ENCODE assay signal across 19 cellular contexts in the genomic region with DNA sequence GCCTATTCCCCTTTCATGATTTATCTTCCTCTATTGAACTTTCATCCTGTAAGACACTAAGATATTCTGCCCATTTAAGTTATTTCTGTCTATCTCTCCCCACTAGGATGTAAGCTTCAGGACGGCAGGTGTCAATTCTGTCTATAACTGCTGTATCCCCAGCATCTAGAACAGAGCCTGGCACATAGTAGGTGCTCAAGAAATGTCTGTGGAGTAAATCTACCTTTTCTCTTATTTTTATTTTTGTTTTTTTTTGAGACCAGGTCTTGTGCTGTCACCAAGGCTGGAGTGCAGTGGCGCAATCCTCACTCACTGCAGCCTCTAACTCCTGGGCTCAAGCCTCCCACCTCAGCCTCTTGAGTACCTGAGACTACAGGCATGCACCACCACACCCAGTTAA. TPM values are rescaled to one million over a fixed set of nuclear protein-coding genes. Genes with fewer than 3 reads are reported as not detected.
"Had no signal": no experiment of that assay in that cellular context is flagged by ENCODE, and none has a peak within 500 bp of the region (broad histone marks: within the 10 kb centered on the region; RNA-seq: fewer than 3 reads in every experiment).

No MANE protein-coding gene starts in this region.

- ATAC-seq: left colon, mucosa of descending colon, psoas muscle had no signal

- DNase-seq: activated CD4-positive, alpha-beta T cell treated with anti-CD3 and anti-CD28 coated beads, Interleukin-2, amount 50 U/mL, for 1 hour; activated effector memory CD4-positive, alpha-beta T cell treated with Interleukin-2 at 50 U/mL for 16 hours; dorsolateral prefrontal cortex; glutamatergic neuron; left colon; mucosa of descending colon; nephron progenitor cell; psoas muscle; sigmoid colon; stimulated activated CD4-positive, alpha-beta T cell treated with anti-CD3 and anti-CD28 coated beads, Interleukin-2, amount 100 ng/mL, for 24 hours; stomach; T-helper 1 cell had no signal

- H3K27me3 ChIP-seq: ascending aorta had no signal

- H3K9me3 Mint-ChIP-seq: nephron progenitor cell had no signal

- H3K36me3 ChIP-seq: ascending aorta, esophagus muscularis mucosa, sigmoid colon, stomach, thoracic aorta had no signal

- H3K27ac ChIP-seq: ascending aorta, dorsolateral prefrontal cortex, esophagus muscularis mucosa, psoas muscle, sigmoid colon, stomach, thoracic aorta had no signal

- H3K27ac Mint-ChIP-seq: nephron progenitor cell had no signal

- H3K4me3 ChIP-seq: ascending aorta, dorsolateral prefrontal cortex, esophagus muscularis mucosa, mucosa of descending colon, psoas muscle, sigmoid colon, stomach, thoracic aorta had no signal

- H3K4me3 Mint-ChIP-seq: nephron progenitor cell had no signal

- H3K9me3 ChIP-seq: ascending aorta, esophagus muscularis mucosa, mucosa of descending colon, psoas muscle, sigmoid colon, stomach, thoracic aorta had no signal

RNA-seq across cellular contexts. Expression of a gene that starts 5.6 kb away (rescaled TPM):
- total RNA-seq: ascending aorta, bronchial epithelial cell, fibroblast of villous mesenchyme, lung microvascular endothelial cell had no signal

RNA-seq across cellular contexts. Expression of a gene that starts 30.5 kb away (rescaled TPM):
- total RNA-seq: ascending aorta, fibroblast of villous mesenchyme, lung microvascular endothelial cell, omental fat pad, thoracic aorta had no signal

RNA-seq across cellular contexts. Expression of a gene that starts 49.2 kb away (rescaled TPM):
- total RNA-seq: ascending aorta, bronchial epithelial cell, esophagus muscularis mucosa, fibroblast of villous mesenchyme, left colon, lung microvascular endothelial cell, omental fat pad, psoas muscle, sigmoid colon, thoracic aorta had no signal
